Comparison of ENCODE assay signal across 8 cellular contexts in genomic region chr17:77141846-77142449, GRCh38. TPM values are rescaled to one million over a fixed set of nuclear protein-coding genes. Genes with fewer than 3 reads are reported as not detected.
DNase-seq lines count a peak whose midpoint lies in the region; ATAC-seq, FAIRE-seq and TF ChIP-seq lines count a peak whose summit lies in the region.

No MANE protein-coding gene starts in this region.

- H3K4me2 ChIP-seq in keratinocyte (ENCODE audit: control insufficient read depth, extremely low read depth, insufficient read depth, low read depth, low read length): peak overlapping the region; percentile 98

- H3K9ac ChIP-seq in keratinocyte (ENCODE audit: control insufficient read depth, extremely low read depth, insufficient read depth, low read length): peak overlapping the region; percentile 89

- peak overlapping the region; percentile 82 to 93 (median 85) for H3K4me3 ChIP-seq in keratinocyte (ENCODE audit: control insufficient read depth in 2 of 3, extremely low read depth in 1 of 3, insufficient read depth in 2 of 3, low read depth in 1 of 3, low read length in 3 of 3)
- peak overlapping the region; percentile 79 for H3K4me3 ChIP-seq in suprapubic skin

- H3K9me3 ChIP-seq in keratinocyte (ENCODE audit: control insufficient read depth, low read depth, low read length) (peaks cover 4% of the 10 kb centered on the region), suprapubic skin (no peaks in the 10 kb centered on the region)

- peaks cover 61% of the 10 kb centered on the region for H3K4me1 Mint-ChIP-seq in activated CD4-positive, alpha-beta T cell treated with anti-CD3 and anti-CD28 coated beads for 36 hours
- peaks cover 49% of the 10 kb centered on the region for H3K4me1 Mint-ChIP-seq in activated naive CD8-positive, alpha-beta T cell treated with anti-CD3 and anti-CD28 coated beads for 36 hours

- DNase-seq in activated CD4-positive, alpha-beta T cell treated with anti-CD3 and anti-CD28 coated beads for 36 hours: no peak
- DNase-seq in activated CD4-positive, alpha-beta T cell treated with anti-CD3 and anti-CD28 coated beads, Interleukin-2, amount 50 U/mL, for 4 hours: no peak
- DNase-seq in activated naive CD8-positive, alpha-beta T cell treated with anti-CD3 and anti-CD28 coated beads for 36 hours: no peak
- DNase-seq in keratinocyte (ENCODE audit: low read depth, low spot score): no peak
- no peak for DNase-seq in suprapubic skin (ENCODE audit: low spot score in 2 of 2)
- DNase-seq in LoVo (ENCODE audit: low spot score): no peak
- DNase-seq in retina: no peak
- no peak for DNase-seq in GM03348 (ENCODE audit: low spot score)

- TF ChIP-seq EP300 in suprapubic skin (IDR thresholded peaks at IDR 0.05): no peak

- H3K36me3 ChIP-seq in keratinocyte (ENCODE audit: control insufficient read depth in 2 of 2, extremely low read depth in 1 of 2, insufficient read depth in 2 of 2, low read length in 2 of 2): peaks cover 5 to 24% of the 10 kb centered on the region in 2 experiments
- H3K36me3 ChIP-seq in suprapubic skin: peaks cover 9% of the 10 kb centered on the region

- intact Hi-C loops in activated CD4-positive, alpha-beta T cell treated with anti-CD3 and anti-CD28 coated beads for 36 hours (cut with DNase I, micrococcal nuclease): loop anchor here (2.0 to 10.0 kb wide), 8 partner anchors 15 to 405 kb away; partner anchors contain the start of genes MFSD11 (in 1 of the 2) and SRSF2 (in 1 of the 2)

- FAIRE-seq in keratinocyte (lab: Jason Lieb, UNC): no peak

- TF ChIP-seq CTCF in keratinocyte (optimal IDR thresholded peaks at IDR 0.05 in 1 of 3, IDR thresholded peaks at IDR 0.05 in 1 of 3, conservative IDR thresholded peaks at IDR 0.05 in 1 of 3; ENCODE audit: extremely low read depth in 1 of 3, insufficient read depth in 2 of 3, low read length in 3 of 3): no peak
- TF ChIP-seq CTCF in suprapubic skin (IDR thresholded peaks at IDR 0.05): no peak

- WGBS in suprapubic skin: 68% methylated on average over 9 of the region's 9 CpGs

- no peak for TF ChIP-seq POLR2A in suprapubic skin (IDR thresholded peaks at IDR 0.05)

- ATAC-seq in activated CD4-positive, alpha-beta T cell treated with anti-CD3 and anti-CD28 coated beads for 36 hours: no peak

- H3K4me1 ChIP-seq in keratinocyte (ENCODE audit: control insufficient read depth, extremely low read depth, insufficient read depth, low read length) (peaks cover 32% of the 10 kb centered on the region), suprapubic skin (peaks cover 46% of the 10 kb centered on the region)

- peaks cover 52% of the 10 kb centered on the region for H3K79me2 ChIP-seq in keratinocyte (ENCODE audit: control insufficient read depth, insufficient read depth, low read length)

- CTCF ChIA-PET in activated CD4-positive, alpha-beta T cell treated with anti-CD3 and anti-CD28 coated beads for 36 hours (lab: Charles Lee): interaction anchor here (0.6 to 2.9 kb wide), 4 partner anchors 10 to 898 kb away, joined by 3 to 17 read pairs (median 3); no protein-coding TSS in a partner anchor

- H3K9me3 Mint-ChIP-seq in activated CD4-positive, alpha-beta T cell treated with anti-CD3 and anti-CD28 coated beads for 36 hours (ENCODE audit: low read depth): peaks cover 8% of the 10 kb centered on the region
- peaks cover 14% of the 10 kb centered on the region for H3K9me3 Mint-ChIP-seq in activated naive CD8-positive, alpha-beta T cell treated with anti-CD3 and anti-CD28 coated beads for 36 hours

- no peaks in the 10 kb centered on the region for H3K9me1 ChIP-seq in keratinocyte (ENCODE audit: control insufficient read depth, extremely low read depth, insufficient read depth, low read length)

- H3K27me3 Mint-ChIP-seq in activated CD4-positive, alpha-beta T cell treated with anti-CD3 and anti-CD28 coated beads for 36 hours: no peaks in the 10 kb centered on the region
- no peaks in the 10 kb centered on the region for H3K27me3 Mint-ChIP-seq in activated naive CD8-positive, alpha-beta T cell treated with anti-CD3 and anti-CD28 coated beads for 36 hours

- dilution Hi-C loops in keratinocyte (cut with MboI; ENCODE audit: extremely low pct_ligation_motif_present, low sequenced_read_pairs): no loop called here

- H3K36me3 Mint-ChIP-seq in activated CD4-positive, alpha-beta T cell treated with anti-CD3 and anti-CD28 coated beads for 36 hours (ENCODE audit: low read depth): peaks cover 39% of the 10 kb centered on the region
- peaks cover 40% of the 10 kb centered on the region for H3K36me3 Mint-ChIP-seq in activated naive CD8-positive, alpha-beta T cell treated with anti-CD3 and anti-CD28 coated beads for 36 hours

- H3K27ac ChIP-seq in keratinocyte (ENCODE audit: control insufficient read depth, insufficient read depth, low read length) (peak overlapping the region; percentile 65), suprapubic skin (peak overlapping the region; percentile 95)

- H3K4me3 Mint-ChIP-seq in activated CD4-positive, alpha-beta T cell treated with anti-CD3 and anti-CD28 coated beads for 36 hours: peak overlapping the region; percentile 80
- peak overlapping the region; percentile 86 for H3K4me3 Mint-ChIP-seq in activated naive CD8-positive, alpha-beta T cell treated with anti-CD3 and anti-CD28 coated beads for 36 hours

- POLR2A ChIA-PET in activated CD4-positive, alpha-beta T cell treated with anti-CD3 and anti-CD28 coated beads for 36 hours (lab: Charles Lee): no interaction called here

- H4K20me1 ChIP-seq in keratinocyte (ENCODE audit: control insufficient read depth, extremely low read depth, insufficient read depth, low read length): no peaks in the 10 kb centered on the region

- no peaks in the 10 kb centered on the region for H3K27me3 ChIP-seq in keratinocyte (ENCODE audit: control insufficient read depth, extremely low read depth, insufficient read depth, low read length)
- no peaks in the 10 kb centered on the region for H3K27me3 ChIP-seq in suprapubic skin

- no peak overlapping the region for H2AFZ ChIP-seq in keratinocyte (ENCODE audit: control insufficient read depth, low read length)

- peak overlapping the region; percentile 67 for H3K27ac Mint-ChIP-seq in activated CD4-positive, alpha-beta T cell treated with anti-CD3 and anti-CD28 coated beads for 36 hours
- H3K27ac Mint-ChIP-seq in activated naive CD8-positive, alpha-beta T cell treated with anti-CD3 and anti-CD28 coated beads for 36 hours: peak overlapping the region; percentile 74

RNA-seq across cellular contexts. Expression of gene SEC14L1, which starts 1.2 kb away (rescaled TPM):
- total RNA-seq in activated CD4-positive, alpha-beta T cell treated with anti-CD3 and anti-CD28 coated beads for 36 hours: 10 to 100 TPM; 44.2 to 67.0 TPM
- 10 to 100 TPM; 56.9 to 59.6 TPM for total RNA-seq in activated naive CD8-positive, alpha-beta T cell treated with anti-CD3 and anti-CD28 coated beads for 36 hours
- 20.1 to 44.6 TPM (median 35.6 TPM) in 3 replicates for polyA plus RNA-seq in keratinocyte
- polyA plus RNA-seq in keratinocyte (2011; ENCODE audit: low read depth): 114 TPM
- polyA plus RNA-seq in keratinocyte (2011; cell fraction: cytosol; rRNA removed): 38.6 and 56.2 TPM in 2 replicates
- 55.1 and 64.2 TPM in 2 replicates for polyA plus RNA-seq in keratinocyte (2011; cell fraction: nucleus; rRNA removed)
- polyA plus RNA-seq in keratinocyte (2012; ENCODE audit: low replicate concordance): 40.0 and 57.5 TPM in 2 replicates
- polyA minus RNA-seq in keratinocyte: 32.6 to 43.9 TPM (median 43.7 TPM) in 3 replicates
- polyA minus RNA-seq in keratinocyte (2011; cell fraction: cytosol; rRNA and poly(A)+ RNA removed): 58.9 TPM
- 34.9 and 68.3 TPM in 2 replicates for polyA minus RNA-seq in keratinocyte (2011; cell fraction: nucleus; rRNA and poly(A)+ RNA removed)
- 10 to 100 TPM; 35.5 to 87.3 (median 51.6) TPM for total RNA-seq in suprapubic skin
